1 cellular context compared by ENCODE assay signal in the genomic region with DNA sequence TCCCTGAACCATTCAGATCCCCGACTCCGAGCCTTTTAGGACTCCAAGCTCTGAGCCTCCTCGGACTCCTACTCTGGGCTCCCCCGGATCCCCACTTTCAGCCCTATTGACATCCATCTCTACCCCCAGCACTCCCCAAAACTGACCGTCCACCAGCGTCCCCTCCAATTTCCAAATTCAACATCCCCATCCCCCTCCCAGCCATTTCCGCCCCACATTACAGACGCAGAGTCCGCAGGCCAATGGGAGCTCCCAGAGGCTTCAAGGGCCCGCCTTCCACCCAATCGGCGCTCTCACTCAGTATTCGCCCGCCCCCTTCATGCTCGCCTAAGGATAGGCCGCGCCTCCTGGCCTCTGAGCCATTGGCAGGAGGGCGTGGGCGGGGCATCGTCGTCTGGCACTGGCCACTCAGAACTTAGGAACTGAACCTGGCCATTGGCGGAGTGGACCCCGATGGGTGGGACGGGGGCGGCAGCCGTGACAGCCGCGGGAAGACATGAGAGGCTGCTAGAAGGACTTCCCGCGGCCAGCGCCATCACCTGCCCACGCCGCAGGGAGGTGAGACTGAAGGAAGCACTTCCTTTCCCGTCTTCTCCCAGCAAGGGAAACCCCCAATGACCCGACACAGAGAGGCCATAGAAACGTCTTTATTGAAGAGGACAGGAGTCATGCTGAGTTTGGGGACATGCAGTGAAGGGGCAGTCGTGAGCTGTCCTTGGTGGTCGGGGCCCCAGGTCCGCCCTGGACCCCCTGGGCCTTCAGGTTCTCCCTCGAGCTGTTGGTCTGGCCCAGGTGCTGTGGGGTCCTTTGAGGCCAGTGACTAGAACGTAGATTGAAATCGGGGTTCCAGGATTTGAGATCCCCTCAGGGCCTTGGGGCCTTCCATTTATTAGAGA.
TF ChIP-seq lines count a peak whose summit lies in the region.

A gene (minus strand): TSS at position 185 of the 896 bp plus-strand sequence. CDS start 816 bp downstream, outside the sequence.

TF ChIP-seq in A549, 52 proteins besides CTCF, POLR2A, EP300 and RAD21 (continued from another document):
- TF ChIP-seq ZFP36 (IDR thresholded peaks at IDR 0.05; ENCODE audit: borderline replicate concordance, partially characterized antibody) (no peak), FOXS1 (CRISPR knock-in tag; IDR thresholded peaks at IDR 0.05) (no peak), HOXB5 (CRISPR knock-in tag; IDR thresholded peaks at IDR 0.05) (no peak), MAFK (IDR thresholded peaks at IDR 0.05; ENCODE audit: partially characterized antibody) (no peak), NPAS2 (CRISPR knock-in tag; IDR thresholded peaks at IDR 0.05; ENCODE audit: borderline replicate concordance) (no peak), ZC3H11A (IDR thresholded peaks at IDR 0.05) (no peak), SREBF2 (IDR thresholded peaks at IDR 0.05) (no peak), RNF2 (IDR thresholded peaks at IDR 0.05; ENCODE audit: borderline replicate concordance, low read depth) (no peak), BHLHE40 (IDR thresholded peaks at IDR 0.05; ENCODE audit: low read depth, low read length) (no peak), EHF (CRISPR knock-in tag; IDR thresholded peaks at IDR 0.05) (no peak), MYC (IDR thresholded peaks at IDR 0.05; ENCODE audit: borderline replicate concordance, low read length) (peak; percentile 79), HEYL (CRISPR knock-in tag; IDR thresholded peaks at IDR 0.05) (no peak), EHMT2 (IDR thresholded peaks at IDR 0.05; ENCODE audit: low read depth) (no peak), CBX2 (IDR thresholded peaks at IDR 0.05; ENCODE audit: borderline replicate concordance, low read depth) (no peak), CHD4 (IDR thresholded peaks at IDR 0.05; ENCODE audit: borderline replicate concordance) (no peak), FOSL2 (IDR thresholded peaks at IDR 0.05) (no peak), FOSL2 (CRISPR knock-in tag; IDR thresholded peaks at IDR 0.05) (no peak), NR3C1 (IDR thresholded peaks at IDR 0.05) (no peak), CHD2 (IDR thresholded peaks at IDR 0.05; ENCODE audit: low read length, partially characterized antibody) (peak; percentile 72), TFCP2L1 (CRISPR knock-in tag; IDR thresholded peaks at IDR 0.05) (no peak), RARB (CRISPR knock-in tag; IDR thresholded peaks at IDR 0.05) (no peak), KDM5A (IDR thresholded peaks at IDR 0.05) (no peak), SMC3 (IDR thresholded peaks at IDR 0.05) (no peak)
- TF ChIP-seq, protein P1, sequence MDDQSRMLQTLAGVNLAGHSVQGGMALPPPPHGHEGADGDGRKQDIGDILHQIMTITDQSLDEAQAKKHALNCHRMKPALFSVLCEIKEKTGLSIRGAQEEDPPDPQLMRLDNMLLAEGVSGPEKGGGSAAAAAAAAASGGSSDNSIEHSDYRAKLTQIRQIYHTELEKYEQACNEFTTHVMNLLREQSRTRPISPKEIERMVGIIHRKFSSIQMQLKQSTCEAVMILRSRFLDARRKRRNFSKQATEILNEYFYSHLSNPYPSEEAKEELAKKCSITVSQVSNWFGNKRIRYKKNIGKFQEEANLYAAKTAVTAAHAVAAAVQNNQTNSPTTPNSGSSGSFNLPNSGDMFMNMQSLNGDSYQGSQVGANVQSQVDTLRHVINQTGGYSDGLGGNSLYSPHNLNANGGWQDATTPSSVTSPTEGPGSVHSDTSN (IDR thresholded peaks at IDR 0.05): peak; percentile 43; the same call in 1 of the 2 replicates
- TF ChIP-seq, protein P2, sequence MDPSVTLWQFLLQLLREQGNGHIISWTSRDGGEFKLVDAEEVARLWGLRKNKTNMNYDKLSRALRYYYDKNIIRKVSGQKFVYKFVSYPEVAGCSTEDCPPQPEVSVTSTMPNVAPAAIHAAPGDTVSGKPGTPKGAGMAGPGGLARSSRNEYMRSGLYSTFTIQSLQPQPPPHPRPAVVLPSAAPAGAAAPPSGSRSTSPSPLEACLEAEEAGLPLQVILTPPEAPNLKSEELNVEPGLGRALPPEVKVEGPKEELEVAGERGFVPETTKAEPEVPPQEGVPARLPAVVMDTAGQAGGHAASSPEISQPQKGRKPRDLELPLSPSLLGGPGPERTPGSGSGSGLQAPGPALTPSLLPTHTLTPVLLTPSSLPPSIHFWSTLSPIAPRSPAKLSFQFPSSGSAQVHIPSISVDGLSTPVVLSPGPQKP (IDR thresholded peaks at IDR 0.05; ENCODE audit: low read depth, low read length): peak; percentile 63; the same call in 1 of the 2 replicates
- TF ChIP-seq, protein P3, sequence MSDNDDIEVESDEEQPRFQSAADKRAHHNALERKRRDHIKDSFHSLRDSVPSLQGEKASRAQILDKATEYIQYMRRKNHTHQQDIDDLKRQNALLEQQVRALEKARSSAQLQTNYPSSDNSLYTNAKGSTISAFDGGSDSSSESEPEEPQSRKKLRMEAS (IDR thresholded peaks at IDR 0.05): peak; percentile 95
- TF ChIP-seq, protein P4, sequence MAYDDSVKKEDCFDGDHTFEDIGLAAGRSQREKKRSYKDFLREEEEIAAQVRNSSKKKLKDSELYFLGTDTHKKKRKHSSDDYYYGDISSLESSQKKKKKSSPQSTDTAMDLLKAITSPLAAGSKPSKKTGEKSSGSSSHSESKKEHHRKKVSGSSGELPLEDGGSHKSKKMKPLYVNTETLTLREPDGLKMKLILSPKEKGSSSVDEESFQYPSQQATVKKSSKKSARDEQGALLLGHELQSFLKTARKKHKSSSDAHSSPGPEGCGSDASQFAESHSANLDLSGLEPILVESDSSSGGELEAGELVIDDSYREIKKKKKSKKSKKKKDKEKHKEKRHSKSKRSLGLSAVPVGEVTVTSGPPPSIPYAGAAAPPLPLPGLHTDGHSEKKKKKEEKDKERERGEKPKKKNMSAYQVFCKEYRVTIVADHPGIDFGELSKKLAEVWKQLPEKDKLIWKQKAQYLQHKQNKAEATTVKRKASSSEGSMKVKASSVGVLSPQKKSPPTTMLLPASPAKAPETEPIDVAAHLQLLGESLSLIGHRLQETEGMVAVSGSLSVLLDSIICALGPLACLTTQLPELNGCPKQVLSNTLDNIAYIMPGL (CRISPR knock-in tag; IDR thresholded peaks at IDR 0.05; ENCODE audit: borderline replicate concordance): no peak
- TF ChIP-seq, protein P5, sequence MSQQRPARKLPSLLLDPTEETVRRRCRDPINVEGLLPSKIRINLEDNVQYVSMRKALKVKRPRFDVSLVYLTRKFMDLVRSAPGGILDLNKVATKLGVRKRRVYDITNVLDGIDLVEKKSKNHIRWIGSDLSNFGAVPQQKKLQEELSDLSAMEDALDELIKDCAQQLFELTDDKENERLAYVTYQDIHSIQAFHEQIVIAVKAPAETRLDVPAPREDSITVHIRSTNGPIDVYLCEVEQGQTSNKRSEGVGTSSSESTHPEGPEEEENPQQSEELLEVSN (IDR thresholded peaks at IDR 0.05; ENCODE audit: borderline replicate concordance, low read depth): peak; percentile 84
TF ChIP-seq in A549: peak in this region for 12.
